Comparison of ENCODE assay signal across 10 cellular contexts in genomic region chr3:61903931-61904657, GRCh38.
A peak's percentile ranks its signal among the peaks of the same experiment; 100 is the strongest.
DNase-seq lines count a peak whose midpoint lies in the region; ATAC-seq and TF ChIP-seq lines count a peak whose summit lies in the region.
"Had no signal": no experiment of that assay in that cellular context is flagged by ENCODE, and none has a peak within 500 bp of the region (broad histone marks: within the 10 kb centered on the region; RNA-seq: fewer than 3 reads in every experiment).

No MANE protein-coding gene starts in this region.

- H3K27me3 ChIP-seq in SJCRH30 (no peaks in the 10 kb centered on the region), iPS-20b (ENCODE audit: insufficient read depth, low read length) (no peaks in the 10 kb centered on the region), thyroid gland (no peaks in the 10 kb centered on the region)

- H3K36me3 ChIP-seq in SJCRH30 (no peaks in the 10 kb centered on the region), iPS-20b (ENCODE audit: insufficient read depth, low read depth, low read length) (no peaks in the 10 kb centered on the region), thyroid gland (no peaks in the 10 kb centered on the region)

- H3K27ac ChIP-seq in SJCRH30 = peak overlapping the region; percentile 74
- no peak overlapping the region for H3K27ac ChIP-seq in iPS-20b (ENCODE audit: low read length)
- peak overlapping the region; percentile 28 to 69 (median 66) for H3K27ac ChIP-seq in thyroid gland

- 5 to 6% methylated on average over 4 of the region's 4 CpGs for WGBS in thyroid gland, 2 donors

- no peak overlapping the region for H3K27ac Mint-ChIP-seq in activated naive CD4-positive, alpha-beta T cell treated with anti-CD3 and anti-CD28 coated beads, Interleukin-2, amount 50 U/mL, for 72 hours
- H3K27ac Mint-ChIP-seq: naive B cell had no signal

- ATAC-seq in HG02610 (IDR thresholded peaks at IDR 0.05; ENCODE audit: unreplicated experiment) (peak; percentile 44), GM21786 (IDR thresholded peaks at IDR 0.05; ENCODE audit: unreplicated experiment) (no peak)
- ATAC-seq in activated naive CD4-positive, alpha-beta T cell treated with anti-CD3 and anti-CD28 coated beads, Interleukin-2, amount 50 U/mL, for 72 hours = no peak

- no peaks in the 10 kb centered on the region for H3K9me3 Mint-ChIP-seq in activated naive CD4-positive, alpha-beta T cell treated with anti-CD3 and anti-CD28 coated beads, Interleukin-2, amount 50 U/mL, for 72 hours
- H3K9me3 Mint-ChIP-seq: naive B cell had no signal

- no peak for TF ChIP-seq POLR2A in thyroid gland (IDR thresholded peaks at IDR 0.05)

- intact Hi-C loops in thyroid gland (cut with DNase I) = no loop called here

- DNase-seq in AG20443 (ENCODE audit: low spot score) (peak; percentile 26), SJCRH30 (peak; percentile 61 to 83), thyroid gland (peak; percentile 74 to 75), 8988T (no peak)
- no peak for DNase-seq in activated naive CD4-positive, alpha-beta T cell treated with anti-CD3 and anti-CD28 coated beads, Interleukin-2, amount 50 U/mL, for 72 hours (ENCODE audit: low spot score in 2 of 2)
- DNase-seq: DND-41, naive B cell had no signal

- H3K4me1 ChIP-seq in SJCRH30 (peaks cover 34% of the 10 kb centered on the region), iPS-20b (ENCODE audit: insufficient read depth, low read length) (peaks cover 35% of the 10 kb centered on the region), thyroid gland (peaks cover 19 to 20% of the 10 kb centered on the region in 2 donors)

- TF ChIP-seq CTCF in thyroid gland (IDR thresholded peaks at IDR 0.05) = no peak

- no peaks in the 10 kb centered on the region for H3K9me3 ChIP-seq in SJCRH30 (replicated peaks)
- H3K9me3 ChIP-seq in iPS-20b (ENCODE audit: insufficient read depth, low read depth, low read length) = no peaks in the 10 kb centered on the region
- no peaks in the 10 kb centered on the region for H3K9me3 ChIP-seq in thyroid gland

- H3K4me3 ChIP-seq in SJCRH30 = peak overlapping the region; percentile 19
- no peak overlapping the region for H3K4me3 ChIP-seq in iPS-20b (ENCODE audit: low read length)
- no peak overlapping the region for H3K4me3 ChIP-seq in thyroid gland (replicated peaks in 1 of 3)

- H3K9ac ChIP-seq in iPS-20b (ENCODE audit: low read depth, low read length) = peak overlapping the region; percentile 47; the same call in 1 of the 2 replicates

- no peaks in the 10 kb centered on the region for H3K36me3 Mint-ChIP-seq in activated naive CD4-positive, alpha-beta T cell treated with anti-CD3 and anti-CD28 coated beads, Interleukin-2, amount 50 U/mL, for 72 hours
- H3K36me3 Mint-ChIP-seq: naive B cell had no signal

Comparison
In these comparisons a context has a peak if more than half of its experiments do, and no peak if none do; other contexts are left out.
1. DNase-seq: peak in AG20443 (single experiment), SJCRH30 (2 of 2) and thyroid gland (2 of 2); none in 8988T (single experiment) and activated naive CD4-positive, alpha-beta T cell treated with anti-CD3 and anti-CD28 coated beads, Interleukin-2, amount 50 U/mL, for 72 hours (0 of 2).